ENCODE assay signal across 13 cellular contexts in genomic region chr1:93625582-93626327, GRCh38. TPM values are rescaled to one million over a fixed set of nuclear protein-coding genes. Genes with fewer than 3 reads are reported as not detected.
DNase-seq lines count a peak whose midpoint lies in the region; ATAC-seq lines count a peak whose summit lies in the region.
"Had no signal": no experiment of that assay in that cellular context is flagged by ENCODE, and none has a peak within 500 bp of the region (broad histone marks: within the 10 kb centered on the region; RNA-seq: fewer than 3 reads in every experiment).

No MANE protein-coding gene starts in this region.

- ATAC-seq in HG02759 (IDR thresholded peaks at IDR 0.05; ENCODE audit: unreplicated experiment) (no peak), HG03139 (IDR thresholded peaks at IDR 0.05; ENCODE audit: unreplicated experiment) (no peak), HG03342 (IDR thresholded peaks at IDR 0.05; ENCODE audit: unreplicated experiment) (no peak)
- ATAC-seq: esophagus mucosa had no signal

- peaks cover 16% of the 10 kb centered on the region for H3K79me1 ChIP-seq in mesenchymal stem cell (replicated peaks; ENCODE audit: low read length, poor library complexity, severe bottlenecking)

- H2BK120ac ChIP-seq in mesenchymal stem cell (ENCODE audit: low read depth, low read length) = no peak overlapping the region

- no peak overlapping the region for H3K14ac ChIP-seq in mesenchymal stem cell (ENCODE audit: low read length in 2 of 2)

- no peak overlapping the region for H2BK15ac ChIP-seq in mesenchymal stem cell (ENCODE audit: low read depth, poor library complexity, severe bottlenecking)

- H3K36me3 ChIP-seq in mesenchymal stem cell (ENCODE audit: control insufficient read depth in 1 of 2, insufficient read depth in 2 of 2, low read depth in 1 of 2, low read length in 2 of 2) = peaks cover 0 to 16% of the 10 kb centered on the region in 2 experiments
- H3K36me3 ChIP-seq: tibial artery had no signal

- H3K9me3 ChIP-seq in mesenchymal stem cell (ENCODE audit: control insufficient read depth, low read length) = no peaks in the 10 kb centered on the region
- H3K9me3 ChIP-seq: tibial artery had no signal

- no peaks in the 10 kb centered on the region for H3K27me3 ChIP-seq in mesenchymal stem cell (ENCODE audit: control insufficient read depth in 1 of 2, insufficient read depth in 1 of 2, low read length in 2 of 2)
- H3K27me3 ChIP-seq: tibial artery had no signal

- H3K4me2 ChIP-seq in mesenchymal stem cell (ENCODE audit: low read length, poor library complexity, severe bottlenecking) = no peak overlapping the region

- peak; percentile 76 for DNase-seq in DMS 273 treated with DMSO at 0.1 percent for 48 hours (lab: John Stamatoyannopoulos, UW)
- DNase-seq in NCI-H524 treated with DMSO at 0.1 percent for 48 hours (lab: John Stamatoyannopoulos, UW) = peak; percentile 33
- DNase-seq in dermis blood vessel endothelial cell = peak; percentile 99
- DNase-seq in mesenchymal stem cell = peak; percentile 73
- no peak for DNase-seq in T-helper 2 cell
- DNase-seq: stimulated activated CD4-positive, alpha-beta T cell treated with anti-CD3 and anti-CD28 coated beads, Interleukin-4, amount 100 ng/mL, for 4 hours; T-helper 9 cell; tibial artery had no signal

- no peak overlapping the region for H3K9ac ChIP-seq in mesenchymal stem cell (ENCODE audit: low read length)

- H3K23ac ChIP-seq in mesenchymal stem cell (ENCODE audit: low read length in 2 of 2) = no peak overlapping the region

- H4K91ac ChIP-seq in mesenchymal stem cell (ENCODE audit: low read length) = no peak overlapping the region

- no peak overlapping the region for H4K8ac ChIP-seq in mesenchymal stem cell (ENCODE audit: low read length)

- peak overlapping the region; percentile 8 for H2BK5ac ChIP-seq in mesenchymal stem cell (ENCODE audit: low read depth, low read length, poor library complexity, severe bottlenecking)

- no peak overlapping the region for H3K4ac ChIP-seq in mesenchymal stem cell (ENCODE audit: low read depth in 1 of 2, low read length in 2 of 2)

- no peak overlapping the region for H3K4me3 ChIP-seq in mesenchymal stem cell (ENCODE audit: insufficient read depth in 1 of 2, low read depth in 1 of 2, low read length in 2 of 2)
- H3K4me3 ChIP-seq: tibial artery had no signal

- peak overlapping the region; percentile 45 for H3K27ac ChIP-seq in mesenchymal stem cell (ENCODE audit: low read length, poor library complexity, severe bottlenecking)
- H3K27ac ChIP-seq: HL-60, tibial artery had no signal

- H3K4me1 ChIP-seq in mesenchymal stem cell (ENCODE audit: control insufficient read depth, insufficient read depth, low read depth, low read length) = peaks cover 24% of the 10 kb centered on the region

- WGBS in mesenchymal stem cell = 17% methylated on average over 3 of the region's 3 CpGs

- H2BK12ac ChIP-seq in mesenchymal stem cell (ENCODE audit: low read length in 2 of 2) = no peak overlapping the region

- H2AK5ac ChIP-seq in mesenchymal stem cell (ENCODE audit: low read length, severe bottlenecking) = peak overlapping the region; percentile 16

- H2AFZ ChIP-seq in mesenchymal stem cell (ENCODE audit: low read depth, low read length) = no peak overlapping the region

- peak overlapping the region in 1 of 2 experiments; percentile 28 for H3K18ac ChIP-seq in mesenchymal stem cell (ENCODE audit: low read depth in 1 of 2, low read length in 2 of 2)

RNA-seq across cellular contexts. Expression of gene BCAR3, which starts 55.9 kb away (rescaled TPM):
- total RNA-seq in dermis blood vessel endothelial cell = 47.1 and 50.5 TPM in 2 replicates
- 23.6 TPM for polyA plus RNA-seq in mesenchymal stem cell (2013, experiment 1 of 2)
- 22.7 TPM for polyA plus RNA-seq in mesenchymal stem cell (2013, experiment 2 of 2)

Comparison
In these comparisons a context has a peak if more than half of its experiments do, and no peak if none do; other contexts are left out.
1. DNase-seq: peak in DMS 273 treated with DMSO at 0.1 percent for 48 hours (single experiment), NCI-H524 treated with DMSO at 0.1 percent for 48 hours (single experiment), dermis blood vessel endothelial cell (single experiment) and mesenchymal stem cell (single experiment); none in T-helper 2 cell (0 of 5).